Comparison of ENCODE assay signal across 32 cellular contexts in the genomic region with DNA sequence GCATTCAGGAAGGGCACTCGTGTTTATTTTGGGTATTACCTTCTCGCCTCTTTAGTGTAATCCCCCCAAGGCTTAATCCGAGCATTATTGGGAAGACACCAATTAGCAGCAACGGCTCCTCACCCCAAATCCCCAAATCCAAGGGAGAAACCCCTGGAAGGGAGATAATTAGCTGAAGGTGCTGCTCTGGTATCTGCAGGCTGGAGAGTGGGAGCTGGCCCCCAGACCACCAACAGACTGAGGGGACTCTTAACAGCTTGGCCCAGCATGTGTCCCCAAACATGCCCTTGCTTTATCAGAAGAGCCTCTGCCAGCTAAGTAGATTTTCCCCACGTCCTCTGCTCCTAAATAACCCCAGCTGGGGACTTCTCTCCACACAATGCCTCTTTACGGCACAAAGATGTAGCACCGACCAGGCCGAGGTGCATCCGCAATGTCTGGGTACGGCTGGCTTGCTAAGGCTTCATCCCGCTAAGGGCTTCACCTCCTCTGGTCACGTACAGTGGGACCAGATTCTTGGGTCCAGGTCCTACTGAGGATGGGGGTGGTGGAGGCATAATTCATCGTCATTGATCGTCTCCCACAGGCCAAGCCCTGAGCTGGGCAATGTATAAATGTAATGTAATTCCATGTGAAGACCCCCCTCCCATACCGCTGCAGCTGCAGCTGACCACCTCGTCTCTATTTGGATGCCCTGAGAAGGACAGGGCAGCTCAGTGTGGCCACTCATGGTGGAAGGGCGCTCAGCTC.
"Had no signal": no experiment of that assay in that cellular context is flagged by ENCODE, and none has a peak within 500 bp of the region (broad histone marks: within the 10 kb centered on the region; RNA-seq: fewer than 3 reads in every experiment).

No MANE protein-coding gene starts in this region.

- H3K27me3 ChIP-seq: brain microvascular endothelial cell, SJCRH30 had no signal

- FAIRE-seq: TTC549 had no signal

- H3K4me1 Mint-ChIP-seq: activated CD4-positive, alpha-beta T cell treated with anti-CD3 and anti-CD28 coated beads for 36 hours; activated CD4-positive, alpha-beta T cell treated with anti-CD3 and anti-CD28 coated beads, Interleukin-2, amount 10 ng/mL, durations not matched to agents 7 days and 5 days; activated naive CD4-positive, alpha-beta T cell treated with anti-CD3 and anti-CD28 coated beads, Interleukin-2, amount 10 ng/mL, durations not matched to agents 7 days and 5 days; central memory CD8-positive, alpha-beta T cell; WTC11 had no signal

- H3K9me3 Mint-ChIP-seq: activated CD4-positive, alpha-beta T cell treated with anti-CD3 and anti-CD28 coated beads, Interleukin-2, amount 10 ng/mL, durations not matched to agents 7 days and 5 days; activated naive CD4-positive, alpha-beta T cell treated with anti-CD3 and anti-CD28 coated beads, Interleukin-2, amount 10 ng/mL, durations not matched to agents 7 days and 5 days; activated T-cell treated with anti-CD3 and anti-CD28 coated beads, Interleukin-2, amount 50 U/mL, for 24 hours; activated T-helper 2 cell treated with anti-CD3 and anti-CD28 coated beads, Interferon-gamma antibody, Interleukin-2, Interleukin-4, amounts not matched to agents 10 μg/mL and 5 μg/mL and 100 μg/mL, durations not matched to agents 14 hours and 24 hours and 36 hours; central memory CD8-positive, alpha-beta T cell; T-helper 1 cell treated with Interleukin-12 subunit alpha and Interleukin-12 subunit beta and Interleukin-4 antibody, amounts not matched to agents 30 μg/mL and 1 μg/mL, for 36 hours; T-helper 2 cell treated with Interferon-gamma antibody and Interleukin-4, amounts not matched to agents 5 μg/mL and 100 μg/mL, for 36 hours had no signal

- H3K27ac Mint-ChIP-seq: activated CD4-positive, alpha-beta T cell treated with anti-CD3 and anti-CD28 coated beads for 36 hours; activated CD4-positive, alpha-beta T cell treated with anti-CD3 and anti-CD28 coated beads, Interleukin-2, amount 10 ng/mL, durations not matched to agents 7 days and 5 days; activated CD8-positive, alpha-beta T cell treated with anti-CD3 and anti-CD28 coated beads, Interleukin-2, amount 10 ng/mL, durations not matched to agents 7 days and 5 days; activated naive CD4-positive, alpha-beta T cell treated with anti-CD3 and anti-CD28 coated beads, Interleukin-2, amount 10 ng/mL, durations not matched to agents 7 days and 5 days; activated naive CD8-positive, alpha-beta T cell; activated T-cell treated with anti-CD3 and anti-CD28 coated beads, Interleukin-2, amount 50 U/mL, for 24 hours; activated T-helper 2 cell treated with anti-CD3 and anti-CD28 coated beads, Interferon-gamma antibody, Interleukin-2, Interleukin-4, amounts not matched to agents 10 μg/mL and 5 μg/mL and 100 μg/mL, durations not matched to agents 14 hours and 24 hours and 36 hours; T-helper 1 cell treated with Interleukin-12 subunit alpha and Interleukin-12 subunit beta and Interleukin-4 antibody, amounts not matched to agents 30 μg/mL and 1 μg/mL, for 36 hours; T-helper 2 cell treated with Interferon-gamma antibody and Interleukin-4, amounts not matched to agents 5 μg/mL and 100 μg/mL, for 36 hours; WTC11 had no signal

- H3K27ac ChIP-seq: brain microvascular endothelial cell, SJCRH30, SK-N-MC had no signal

- H3K4me3 Mint-ChIP-seq: activated CD4-positive, alpha-beta T cell treated with anti-CD3 and anti-CD28 coated beads for 36 hours; activated CD4-positive, alpha-beta T cell treated with anti-CD3 and anti-CD28 coated beads, Interleukin-2, amount 10 ng/mL, durations not matched to agents 7 days and 5 days; activated CD8-positive, alpha-beta T cell treated with anti-CD3 and anti-CD28 coated beads, Interleukin-2, amount 10 ng/mL, durations not matched to agents 7 days and 5 days; activated naive CD4-positive, alpha-beta T cell treated with anti-CD3 and anti-CD28 coated beads, Interleukin-2, amount 10 ng/mL, durations not matched to agents 7 days and 5 days; activated naive CD8-positive, alpha-beta T cell; activated T-cell treated with anti-CD3 and anti-CD28 coated beads, Interleukin-2, amount 50 U/mL, for 24 hours; central memory CD8-positive, alpha-beta T cell; T-helper 1 cell treated with Interleukin-12 subunit alpha and Interleukin-12 subunit beta and Interleukin-4 antibody, amounts not matched to agents 30 μg/mL and 1 μg/mL, for 36 hours; T-helper 2 cell treated with Interferon-gamma antibody and Interleukin-4, amounts not matched to agents 5 μg/mL and 100 μg/mL, for 36 hours; WTC11 had no signal

- H3K9me3 ChIP-seq: SJCRH30 had no signal

- H3K36me3 ChIP-seq: brain microvascular endothelial cell, SJCRH30 had no signal

- ATAC-seq: activated CD4-positive, alpha-beta T cell treated with anti-CD3 and anti-CD28 coated beads for 36 hours; activated CD4-positive, CD25-positive, alpha-beta regulatory T cell treated with anti-CD3 and anti-CD28 coated beads, Interleukin-2, amount 50 U/mL, for 24 hours; activated CD8-positive, alpha-beta T cell treated with anti-CD3 and anti-CD28 coated beads, Interleukin-2, amount 10 ng/mL, durations not matched to agents 7 days and 5 days; Panc1; WTC11 had no signal

- H3K4me3 ChIP-seq: SJCRH30, SK-N-MC had no signal

- H3K27me3 Mint-ChIP-seq: activated CD4-positive, alpha-beta T cell treated with anti-CD3 and anti-CD28 coated beads, Interleukin-2, amount 10 ng/mL, durations not matched to agents 7 days and 5 days; activated naive CD4-positive, alpha-beta T cell treated with anti-CD3 and anti-CD28 coated beads, Interleukin-2, amount 10 ng/mL, durations not matched to agents 7 days and 5 days; central memory CD8-positive, alpha-beta T cell had no signal

- H3K4me1 ChIP-seq: SJCRH30 had no signal

- H3K36me3 Mint-ChIP-seq: activated naive CD4-positive, alpha-beta T cell treated with anti-CD3 and anti-CD28 coated beads, Interleukin-2, amount 10 ng/mL, durations not matched to agents 7 days and 5 days; activated naive CD8-positive, alpha-beta T cell; WTC11 had no signal

- DNase-seq: activated CD4-positive, alpha-beta T cell treated with anti-CD3 and anti-CD28 coated beads for 36 hours; activated CD4-positive, alpha-beta T cell treated with anti-CD3 and anti-CD28 coated beads, Interleukin-2, amount 10 ng/mL, durations not matched to agents 7 days and 5 days; activated CD4-positive, alpha-beta T cell treated with anti-CD3 and anti-CD28 coated beads, Interleukin-2, amount 50 U/mL, for 48 hours; activated CD8-positive, alpha-beta T cell treated with anti-CD3 and anti-CD28 coated beads, Interleukin-2, amount 10 ng/mL, durations not matched to agents 7 days and 5 days; activated naive CD4-positive, alpha-beta T cell treated with anti-CD3 and anti-CD28 coated beads, Interleukin-2, amount 10 ng/mL, durations not matched to agents 7 days and 5 days; activated T-cell treated with anti-CD3 and anti-CD28 coated beads, Interleukin-2, amount 50 U/mL, for 24 hours; amniotic stem cell; aorta; brain microvascular endothelial cell; Karpas-422; KBM-7; NCI-H1105 treated with DMSO at 0.1 percent for 48 hours; NCI-H1436; NCI-H1694; NCI-H1930; NCI-H2081 treated with DMSO at 0.1 percent for 48 hours; NCI-H226; NCI-H446 treated with DMSO at 0.1 percent for 48 hours; NCI-H526; NCI-H774; SHP77; SJCRH30 had no signal
